ENCODE assay signal across 11 cellular contexts in genomic region chr4:5072948-5073347, GRCh38. TPM values are rescaled to one million over a fixed set of nuclear protein-coding genes. Genes with fewer than 3 reads are reported as not detected.
"Had no signal": no experiment of that assay in that cellular context is flagged by ENCODE, and none has a peak within 500 bp of the region (broad histone marks: within the 10 kb centered on the region; RNA-seq: fewer than 3 reads in every experiment).

No MANE protein-coding gene starts in this region.

- H3K36me3 ChIP-seq: HAP-1 had no signal

- H3K9me3 ChIP-seq: HAP-1 had no signal

- H3K4me3 Mint-ChIP-seq: GM23338, H9, HFFc6 had no signal

- H3K9me3 Mint-ChIP-seq: HFFc6 had no signal

- H3K27ac Mint-ChIP-seq: GM23338, H9, HFFc6 had no signal

- DNase-seq: GM23248, GOT3, H7, H9, HCEC 1CT, HFFc6 had no signal

- H3K27ac ChIP-seq: GM23248 had no signal

- H3K4me3 ChIP-seq: GM23248, GM23338, HAP-1 had no signal

- FAIRE-seq: H1, H54 had no signal

- H3K4me2 ChIP-seq: GM23338 had no signal

- H2AFZ ChIP-seq: GM23248, GM23338 had no signal

- ATAC-seq: GM23338, HCT116 had no signal

- H3K9ac ChIP-seq: GM23248 had no signal

RNA-seq across cellular contexts. Expression of gene CYTL1, which starts 53.7 kb away (rescaled TPM):
- total RNA-seq: GM23248, HFFc6 had no signal
